2 cellular contexts compared by ENCODE assay signal in the genomic region with DNA sequence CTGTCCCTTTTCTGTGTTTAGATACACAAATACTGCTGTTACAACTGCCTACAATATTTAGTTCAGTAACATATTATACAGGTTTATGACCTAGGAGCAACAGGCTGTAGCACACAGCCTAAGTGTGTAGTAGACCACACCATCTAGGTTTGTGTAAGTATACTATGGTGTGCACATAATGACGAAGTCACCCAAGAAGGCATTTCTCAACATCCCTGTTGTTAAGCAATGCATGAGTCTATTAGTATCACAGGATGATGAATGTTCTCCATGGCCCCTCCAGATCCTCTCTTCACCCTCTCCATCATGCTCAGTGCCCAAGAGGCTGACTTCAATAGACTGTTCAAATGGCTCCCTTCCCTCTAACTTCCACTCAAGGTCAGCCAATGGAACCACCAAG.
TF ChIP-seq lines count a peak whose summit lies in the region.

No MANE protein-coding gene starts in this region.

TF ChIP-seq in HepG2, 621 proteins besides CTCF, POLR2A, EP300 and RAD21:
- TF ChIP-seq, protein P1, sequence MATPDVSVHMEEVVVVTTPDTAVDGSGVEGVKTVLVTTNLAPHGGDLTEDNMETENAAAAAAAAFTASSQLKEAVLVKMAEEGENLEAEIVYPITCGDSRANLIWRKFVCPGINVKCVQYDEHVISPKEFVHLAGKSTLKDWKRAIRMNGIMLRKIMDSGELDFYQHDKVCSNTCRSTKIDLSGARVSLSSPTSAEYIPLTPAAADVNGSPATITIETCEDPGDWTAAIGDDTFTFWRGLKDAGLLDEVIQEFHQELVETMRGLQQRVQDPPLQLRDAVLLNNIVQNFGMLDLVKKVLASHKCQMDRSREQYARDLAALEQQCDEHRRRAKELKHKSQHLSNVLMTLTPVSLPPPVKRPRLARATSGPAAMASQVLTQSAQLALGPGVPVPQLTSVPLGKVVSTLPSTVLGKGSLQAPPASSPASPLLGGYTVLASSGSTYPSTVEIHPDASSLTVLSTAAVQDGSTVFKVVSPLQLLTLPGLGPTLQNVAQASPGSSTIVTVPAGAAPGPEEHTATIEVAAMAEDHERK (CRISPR knock-in tag; IDR thresholded peaks at IDR 0.05; ENCODE audit: low read depth): no peak

TF ChIP-seq in SK-N-SH, 30 proteins besides CTCF, POLR2A, EP300 and RAD21:
- TF ChIP-seq SMC3 (IDR thresholded peaks at IDR 0.05; ENCODE audit: low read depth, low read length) (no peak), ZBTB33 (IDR thresholded peaks at IDR 0.05; ENCODE audit: borderline replicate concordance, low read depth) (no peak), ELF1 (IDR thresholded peaks at IDR 0.05) (no peak), RXRA (IDR thresholded peaks at IDR 0.05; ENCODE audit: borderline replicate concordance, low read depth) (no peak), JUND (IDR thresholded peaks at IDR 0.05) (no peak), CHD2 (IDR thresholded peaks at IDR 0.05; ENCODE audit: low read length, partially characterized antibody) (no peak), TAF1 (IDR thresholded peaks at IDR 0.05; ENCODE audit: borderline replicate concordance, low read depth, low read length) (no peak)
